11 cellular contexts compared by ENCODE assay signal in genomic region chr12:52837341-52837741, GRCh38. TPM values are rescaled to one million over a fixed set of nuclear protein-coding genes. Genes with fewer than 3 reads are reported as not detected.
DNase-seq lines count a peak whose midpoint lies in the region; ATAC-seq lines count a peak whose summit lies in the region.
"Had no signal": no experiment of that assay in that cellular context is flagged by ENCODE, and none has a peak within 500 bp of the region (broad histone marks: within the 10 kb centered on the region; RNA-seq: fewer than 3 reads in every experiment).

No MANE protein-coding gene starts in this region.

- H3K27me3 ChIP-seq in SJSA1 (replicated peaks): peaks cover 39% of the 10 kb centered on the region

- ATAC-seq in HG03354 (IDR thresholded peaks at IDR 0.05; ENCODE audit: poor library complexity, severe bottlenecking, unreplicated experiment): no peak
- ATAC-seq in HG02642 (IDR thresholded peaks at IDR 0.05; ENCODE audit: poor library complexity, unreplicated experiment): no peak

- H3K36me3 Mint-ChIP-seq in T-helper 1 cell treated with Interleukin-12 subunit alpha and Interleukin-12 subunit beta and Interleukin-4 antibody, amounts not matched to agents 30 μg/mL and 1 μg/mL, for 36 hours (ENCODE audit: low read depth): no peaks in the 10 kb centered on the region

- peak overlapping the region; percentile 29 for H3K27ac Mint-ChIP-seq in T-helper 1 cell treated with Interleukin-12 subunit alpha and Interleukin-12 subunit beta and Interleukin-4 antibody, amounts not matched to agents 30 μg/mL and 1 μg/mL, for 36 hours

- H3K4me3 Mint-ChIP-seq in T-helper 1 cell treated with Interleukin-12 subunit alpha and Interleukin-12 subunit beta and Interleukin-4 antibody, amounts not matched to agents 30 μg/mL and 1 μg/mL, for 36 hours: peak overlapping the region; percentile 14

- peaks cover 30% of the 10 kb centered on the region for H3K4me1 ChIP-seq in SJSA1 (replicated peaks)

- peaks cover 6% of the 10 kb centered on the region for H3K27me3 Mint-ChIP-seq in T-helper 1 cell treated with Interleukin-12 subunit alpha and Interleukin-12 subunit beta and Interleukin-4 antibody, amounts not matched to agents 30 μg/mL and 1 μg/mL, for 36 hours (ENCODE audit: low read depth)

- H3K9me3 ChIP-seq in SJSA1 (replicated peaks): peaks cover 14% of the 10 kb centered on the region
- H3K9me3 ChIP-seq: neutrophil had no signal

- no peaks in the 10 kb centered on the region for H3K9me3 Mint-ChIP-seq in T-helper 1 cell treated with Interleukin-12 subunit alpha and Interleukin-12 subunit beta and Interleukin-4 antibody, amounts not matched to agents 30 μg/mL and 1 μg/mL, for 36 hours

- H3K4me1 Mint-ChIP-seq in T-helper 1 cell treated with Interleukin-12 subunit alpha and Interleukin-12 subunit beta and Interleukin-4 antibody, amounts not matched to agents 30 μg/mL and 1 μg/mL, for 36 hours (ENCODE audit: low read depth): peaks cover 14% of the 10 kb centered on the region

- H3K36me3 ChIP-seq in SJSA1: no peaks in the 10 kb centered on the region
- H3K36me3 ChIP-seq: neutrophil had no signal

- DNase-seq in T-helper 1 cell: no peak
- peak; percentile 99 to 100 for DNase-seq in SJSA1 (ENCODE audit: low read depth in 1 of 2, low spot score in 2 of 2)
- peak; percentile 12 for DNase-seq in fibroblast of gingiva (ENCODE audit: low read depth)
- DNase-seq in stimulated activated CD8-positive, alpha-beta memory T cell treated with anti-CD3 and anti-CD28 coated beads, Interleukin-15, amount 100 ng/mL, for 48 hours (ENCODE audit: low read depth in 2 of 2): peak; percentile 12 to 17
- DNase-seq in NCI-H345 treated with DMSO at 0.1 percent for 48 hours (lab: John Stamatoyannopoulos, UW; ENCODE audit: unreplicated experiment): no peak
- DNase-seq: glutamatergic neuron had no signal

- no peak overlapping the region for H3K4me3 ChIP-seq in SJSA1

- peak overlapping the region; percentile 0 for H3K27ac ChIP-seq in SJSA1
- H3K27ac ChIP-seq: neutrophil had no signal

RNA-seq across cellular contexts. Expression of gene KRT79, which starts 3.2 kb away (rescaled TPM):
- 0.08 and 1.1 TPM in 2 replicates for total RNA-seq in SJSA1 (2014; rRNA removed; shearing (Covaris generic))
- total RNA-seq: A673 had no signal

RNA-seq across cellular contexts. Expression of gene KRT78, which starts 11.5 kb away (rescaled TPM):
- 0.21 TPM in 1 of 2 replicates, not detected in the other for total RNA-seq in SJSA1 (2014; rRNA removed; shearing (Covaris generic))
- total RNA-seq: A673 had no signal

RNA-seq across cellular contexts. Expression of gene KRT4, which starts 23.4 kb away (rescaled TPM):
- total RNA-seq in SJSA1 (2014; rRNA removed; shearing (Covaris generic)): not detected in 2 replicates
- total RNA-seq: A673 had no signal

RNA-seq across cellular contexts. Expression of gene KRT3, which starts 41.4 kb away (rescaled TPM):
- 0.08 TPM in 1 of 2 replicates, not detected in the other for total RNA-seq in SJSA1 (2014; rRNA removed; shearing (Covaris generic))
- total RNA-seq: A673 had no signal

Comparison
In these comparisons a context has a peak if more than half of its experiments do, and no peak if none do; other contexts are left out.
1. DNase-seq: peak in SJSA1 (2 of 2), fibroblast of gingiva (single experiment) and stimulated activated CD8-positive, alpha-beta memory T cell treated with anti-CD3 and anti-CD28 coated beads, Interleukin-15, amount 100 ng/mL, for 48 hours (2 of 2); none in T-helper 1 cell (0 of 5) and NCI-H345 treated with DMSO at 0.1 percent for 48 hours (single experiment).